In the genomic region with DNA sequence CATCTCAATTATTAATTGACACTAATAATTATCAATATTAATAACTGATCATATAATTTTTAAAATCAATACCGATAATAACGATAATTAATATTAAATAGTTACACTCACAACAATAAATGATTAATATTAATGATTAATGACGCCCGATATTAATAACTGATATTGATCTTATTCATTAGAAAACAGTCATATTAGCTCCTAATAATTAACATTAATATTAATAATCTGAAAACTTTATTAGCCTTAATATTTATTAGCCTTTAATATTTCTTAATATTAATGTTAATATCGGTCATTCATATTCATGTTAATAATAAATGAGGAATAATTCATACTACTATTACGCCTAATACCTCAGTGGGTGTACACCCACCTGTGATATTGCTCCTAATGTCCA, we compare ENCODE assay signal across 1 cellular context. TPM values are rescaled to one million over a fixed set of nuclear protein-coding genes. Genes with fewer than 3 reads are reported as not detected.
"Had no signal": no experiment of that assay in that cellular context is flagged by ENCODE, and none has a peak within 500 bp of the region (broad histone marks: within the 10 kb centered on the region; RNA-seq: fewer than 3 reads in every experiment).

No MANE protein-coding gene starts in this region.

RNA-seq across cellular contexts. Expression of gene RGCC, which starts 32.7 kb away (rescaled TPM):
- polyA plus RNA-seq: neural cell had no signal
